Comparison of ENCODE assay signal across 20 cellular contexts in the genomic region with DNA sequence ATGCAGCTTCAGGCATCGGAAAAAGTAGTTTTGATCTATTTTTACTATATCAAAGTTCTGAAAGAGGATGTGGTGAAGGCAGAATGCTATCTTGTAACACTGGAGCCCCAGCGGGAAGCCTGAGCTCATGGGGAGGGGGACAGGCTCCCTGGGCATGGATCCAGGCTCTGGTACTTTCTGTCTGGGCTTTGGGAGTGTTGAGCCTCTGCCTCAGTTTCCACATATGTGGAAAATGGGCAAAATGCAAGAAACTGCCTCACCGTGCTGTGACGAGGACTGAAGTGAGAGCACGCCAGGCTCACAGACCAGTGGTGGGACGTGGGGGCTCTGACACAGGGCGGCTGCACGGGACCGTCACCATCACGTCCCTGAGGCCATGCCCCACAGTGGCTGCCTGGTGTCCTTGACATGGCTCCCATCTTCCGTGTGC.
DNase-seq lines count a peak whose midpoint lies in the region; ATAC-seq lines count a peak whose summit lies in the region.
"Had no signal": no experiment of that assay in that cellular context is flagged by ENCODE, and none has a peak within 500 bp of the region (broad histone marks: within the 10 kb centered on the region; RNA-seq: fewer than 3 reads in every experiment).

No MANE protein-coding gene starts in this region.

- POLR2A ChIA-PET in activated CD4-positive, alpha-beta T cell treated with anti-CD3 and anti-CD28 coated beads, Interleukin-2, amount 10 ng/mL, durations not matched to agents 7 days and 5 days (lab: Charles Lee): no interaction called here
- POLR2A ChIA-PET in naive thymus-derived CD8-positive, alpha-beta T cell (lab: Charles Lee): no interaction called here

- H3K27me3 Mint-ChIP-seq in activated CD4-positive, alpha-beta T cell treated with anti-CD3 and anti-CD28 coated beads, Interleukin-2, amount 10 ng/mL, durations not matched to agents 7 days and 5 days: peaks cover 42% of the 10 kb centered on the region
- peaks cover 41% of the 10 kb centered on the region for H3K27me3 Mint-ChIP-seq in activated CD4-positive, alpha-beta T cell treated with anti-CD3 and anti-CD28 coated beads, Interleukin-2, amount 10 ng/mL, durations not matched to agents 24 days and 14 days
- H3K27me3 Mint-ChIP-seq in naive thymus-derived CD8-positive, alpha-beta T cell: peaks cover 0 to 3% (median 0%) of the 10 kb centered on the region in 5 donors
- H3K27me3 Mint-ChIP-seq: activated B cell treated with CpG ODN at 0.5 μM for 24 hours had no signal

- intact Hi-C loops in activated CD4-positive, alpha-beta T cell treated with anti-CD3 and anti-CD28 coated beads, Interleukin-2, amount 10 ng/mL, durations not matched to agents 24 days and 14 days (cut with micrococcal nuclease): no loop called here

- no peak overlapping the region for H3K27ac Mint-ChIP-seq in activated CD4-positive, alpha-beta T cell treated with anti-CD3 and anti-CD28 coated beads, Interleukin-2, amount 10 ng/mL, durations not matched to agents 7 days and 5 days
- no peak overlapping the region for H3K27ac Mint-ChIP-seq in activated CD4-positive, alpha-beta T cell treated with anti-CD3 and anti-CD28 coated beads, Interleukin-2, amount 10 ng/mL, durations not matched to agents 24 days and 14 days
- peak overlapping the region in 7 of 10 donors; percentile 57 to 82 (median 63) for H3K27ac Mint-ChIP-seq in naive thymus-derived CD8-positive, alpha-beta T cell
- H3K27ac Mint-ChIP-seq: activated B cell treated with CpG ODN at 0.5 μM for 24 hours; GM23338; mesothelial cell of epicardium; neural progenitor cell; stimulated activated memory B cell treated with anti-CD40 and anti-IgM and Interleukin-4, amounts not matched to agents 10 μg/mL and 1 μg/mL and 100 μg/mL, for 72 hours; type B pancreatic cell had no signal

- CTCF ChIA-PET in activated CD4-positive, alpha-beta T cell treated with anti-CD3 and anti-CD28 coated beads, Interleukin-2, amount 10 ng/mL, durations not matched to agents 7 days and 5 days (lab: Charles Lee): no interaction called here

- peaks cover 4% of the 10 kb centered on the region for H3K36me3 Mint-ChIP-seq in activated CD4-positive, alpha-beta T cell treated with anti-CD3 and anti-CD28 coated beads, Interleukin-2, amount 10 ng/mL, durations not matched to agents 7 days and 5 days (ENCODE audit: low read depth)
- H3K36me3 Mint-ChIP-seq in activated CD4-positive, alpha-beta T cell treated with anti-CD3 and anti-CD28 coated beads, Interleukin-2, amount 10 ng/mL, durations not matched to agents 24 days and 14 days (ENCODE audit: low read depth): no peaks in the 10 kb centered on the region
- no peaks in the 10 kb centered on the region for H3K36me3 Mint-ChIP-seq in naive thymus-derived CD8-positive, alpha-beta T cell
- H3K36me3 Mint-ChIP-seq: mesothelial cell of epicardium; neural progenitor cell; stimulated activated memory B cell treated with anti-CD40 and anti-IgM and Interleukin-4, amounts not matched to agents 10 μg/mL and 1 μg/mL and 100 μg/mL, for 72 hours; type B pancreatic cell had no signal

- peak; percentile 54 for ATAC-seq in HG02884 (IDR thresholded peaks at IDR 0.05; ENCODE audit: unreplicated experiment)
- peak; percentile 40 to 68 for ATAC-seq in naive thymus-derived CD8-positive, alpha-beta T cell
- ATAC-seq in GM19324 (IDR thresholded peaks at IDR 0.05; ENCODE audit: low FRiP score, unreplicated experiment): no peak
- ATAC-seq: GM23338; stimulated activated memory B cell treated with anti-CD40 and anti-IgM and Interleukin-4, amounts not matched to agents 10 μg/mL and 1 μg/mL and 100 μg/mL, for 72 hours had no signal

- H3K9me3 Mint-ChIP-seq in activated CD4-positive, alpha-beta T cell treated with anti-CD3 and anti-CD28 coated beads, Interleukin-2, amount 10 ng/mL, durations not matched to agents 7 days and 5 days: peaks cover 5% of the 10 kb centered on the region
- H3K9me3 Mint-ChIP-seq in activated CD4-positive, alpha-beta T cell treated with anti-CD3 and anti-CD28 coated beads, Interleukin-2, amount 10 ng/mL, durations not matched to agents 24 days and 14 days: no peaks in the 10 kb centered on the region
- H3K9me3 Mint-ChIP-seq in naive thymus-derived CD8-positive, alpha-beta T cell: no peaks in the 10 kb centered on the region
- H3K9me3 Mint-ChIP-seq: activated B cell treated with CpG ODN at 0.5 μM for 24 hours, mesothelial cell of epicardium, neural progenitor cell, type B pancreatic cell had no signal

- peak; percentile 25 for DNase-seq in activated CD4-positive, alpha-beta T cell treated with anti-CD3 and anti-CD28 coated beads, Interleukin-2, amount 10 ng/mL, durations not matched to agents 7 days and 5 days
- no peak for DNase-seq in activated CD4-positive, alpha-beta T cell treated with anti-CD3 and anti-CD28 coated beads, Interleukin-2, amount 10 ng/mL, durations not matched to agents 24 days and 14 days
- DNase-seq in OCI-M1 (lab: John Stamatoyannopoulos, UW): peak; percentile 0
- peak in 3 of 10 donors; percentile 20 to 59 (median 56) for DNase-seq in naive thymus-derived CD8-positive, alpha-beta T cell
- no peak for DNase-seq in HuH-7 (ENCODE audit: low spot score)
- DNase-seq in GM19238 (ENCODE audit: insufficient read length, low spot score): no peak
- DNase-seq: activated B cell treated with CpG ODN at 0.5 μM for 24 hours; activated naive CD4-positive, alpha-beta T cell treated with anti-CD3 and anti-CD28 coated beads, Interleukin-2, amount 50 U/mL, for 16 hours; brain microvascular endothelial cell; dermis blood vessel endothelial cell; DMS53; NCI-H1436; T-helper 1 cell had no signal

- peaks cover 60% of the 10 kb centered on the region for H3K4me1 Mint-ChIP-seq in activated CD4-positive, alpha-beta T cell treated with anti-CD3 and anti-CD28 coated beads, Interleukin-2, amount 10 ng/mL, durations not matched to agents 7 days and 5 days
- H3K4me1 Mint-ChIP-seq in activated CD4-positive, alpha-beta T cell treated with anti-CD3 and anti-CD28 coated beads, Interleukin-2, amount 10 ng/mL, durations not matched to agents 24 days and 14 days: peaks cover 28% of the 10 kb centered on the region
- peaks cover 35 to 72% (median 63%) of the 10 kb centered on the region in 4 donors for H3K4me1 Mint-ChIP-seq in naive thymus-derived CD8-positive, alpha-beta T cell
- H3K4me1 Mint-ChIP-seq: GM23338; mesothelial cell of epicardium; neural progenitor cell; stimulated activated memory B cell treated with anti-CD40 and anti-IgM and Interleukin-4, amounts not matched to agents 10 μg/mL and 1 μg/mL and 100 μg/mL, for 72 hours had no signal

- H3K4me3 Mint-ChIP-seq in activated CD4-positive, alpha-beta T cell treated with anti-CD3 and anti-CD28 coated beads, Interleukin-2, amount 10 ng/mL, durations not matched to agents 7 days and 5 days: peak overlapping the region; percentile 44
- no peak overlapping the region for H3K4me3 Mint-ChIP-seq in activated CD4-positive, alpha-beta T cell treated with anti-CD3 and anti-CD28 coated beads, Interleukin-2, amount 10 ng/mL, durations not matched to agents 24 days and 14 days
- H3K4me3 Mint-ChIP-seq in naive thymus-derived CD8-positive, alpha-beta T cell: peak overlapping the region; percentile 39 to 88 (median 76)
- H3K4me3 Mint-ChIP-seq: activated B cell treated with CpG ODN at 0.5 μM for 24 hours; GM23338; mesothelial cell of epicardium; neural progenitor cell; stimulated activated memory B cell treated with anti-CD40 and anti-IgM and Interleukin-4, amounts not matched to agents 10 μg/mL and 1 μg/mL and 100 μg/mL, for 72 hours; type B pancreatic cell had no signal

Comparison
In these comparisons a context has a peak if more than half of its experiments do, and no peak if none do; other contexts are left out.
1. DNase-seq: peak in activated CD4-positive, alpha-beta T cell treated with anti-CD3 and anti-CD28 coated beads, Interleukin-2, amount 10 ng/mL, durations not matched to agents 7 days and 5 days (single experiment) and OCI-M1 (single experiment); none in activated CD4-positive, alpha-beta T cell treated with anti-CD3 and anti-CD28 coated beads, Interleukin-2, amount 10 ng/mL, durations not matched to agents 24 days and 14 days (single experiment), HuH-7 (single experiment) and GM19238 (single experiment).
2. H3K27ac Mint-ChIP-seq: peak in naive thymus-derived CD8-positive, alpha-beta T cell (7 of 10); none in activated CD4-positive, alpha-beta T cell treated with anti-CD3 and anti-CD28 coated beads, Interleukin-2, amount 10 ng/mL, durations not matched to agents 7 days and 5 days (single experiment) and activated CD4-positive, alpha-beta T cell treated with anti-CD3 and anti-CD28 coated beads, Interleukin-2, amount 10 ng/mL, durations not matched to agents 24 days and 14 days (single experiment).